In genomic region chr17:41792835-41793748, GRCh38 we compare ENCODE assay signal across 10 cellular contexts. TPM values are rescaled to one million over a fixed set of nuclear protein-coding genes. Genes with fewer than 3 reads are reported as not detected.
DNase-seq lines count a peak whose midpoint lies in the region; ATAC-seq and TF ChIP-seq lines count a peak whose summit lies in the region.
"Had no signal": no experiment of that assay in that cellular context is flagged by ENCODE, and none has a peak within 500 bp of the region (broad histone marks: within the 10 kb centered on the region; RNA-seq: fewer than 3 reads in every experiment).

No MANE protein-coding gene starts in this region.

- H3K27me3 ChIP-seq in Peyer's patch (no peaks in the 10 kb centered on the region), gastroesophageal sphincter (peaks cover 3% of the 10 kb centered on the region), trophoblast cell (ENCODE audit: insufficient read depth, low read length) (no peaks in the 10 kb centered on the region)

- ATAC-seq in gastroesophageal sphincter, result peak; percentile 27

- peaks cover 6% of the 10 kb centered on the region for H3K79me2 ChIP-seq in trophoblast cell (ENCODE audit: control insufficient read depth, insufficient read depth, low read length, poor library complexity)

- no peak for TF ChIP-seq EP300 in gastroesophageal sphincter (IDR thresholded peaks at IDR 0.05)

- peak overlapping the region; percentile 96 for H2BK120ac ChIP-seq in trophoblast cell (ENCODE audit: insufficient read depth, low read length, poor library complexity)

- H3K23ac ChIP-seq in trophoblast cell (ENCODE audit: low read length), result no peak overlapping the region

- peak overlapping the region; percentile 78 for H2AK5ac ChIP-seq in trophoblast cell (ENCODE audit: low read length)

- peaks cover 26% of the 10 kb centered on the region for H3K79me1 ChIP-seq in trophoblast cell (ENCODE audit: low read length)

- peak overlapping the region; percentile 96 for H3K18ac ChIP-seq in trophoblast cell (ENCODE audit: low read length)

- TF ChIP-seq POLR2A in Peyer's patch (IDR thresholded peaks at IDR 0.05) (peak; percentile 44 to 85), gastroesophageal sphincter (IDR thresholded peaks at IDR 0.05) (no peak)

- H3K27ac ChIP-seq in Peyer's patch (peak overlapping the region; percentile 25 to 96 (median 83)), gastroesophageal sphincter (peak overlapping the region in 1 of 4 donors; percentile 12), trophoblast cell (ENCODE audit: low read depth, low read length) (peak overlapping the region; percentile 86)

- H3K9ac ChIP-seq in ES-I3 (ENCODE audit: low read depth, low read length) (peak overlapping the region; percentile 25; the same call in 1 of the 2 replicates), trophoblast cell (ENCODE audit: low read length) (peak overlapping the region; percentile 24)

- H3K36me3 ChIP-seq in ES-I3 (ENCODE audit: insufficient read depth, low read length) (no peaks in the 10 kb centered on the region), Peyer's patch (no peaks in the 10 kb centered on the region), gastroesophageal sphincter (no peaks in the 10 kb centered on the region), trophoblast cell (ENCODE audit: control insufficient read depth in 1 of 2, insufficient read depth in 2 of 2, low read length in 2 of 2) (no peaks in the 10 kb centered on the region)

- H3K4me2 ChIP-seq in trophoblast cell (ENCODE audit: low read length), result peak overlapping the region; percentile 42

- H3K14ac ChIP-seq in trophoblast cell (ENCODE audit: low read length), result peak overlapping the region; percentile 95

- H2BK5ac ChIP-seq in trophoblast cell (ENCODE audit: low read depth, low read length, poor library complexity), result peak overlapping the region; percentile 94

- H3K4me1 ChIP-seq in ES-I3 (ENCODE audit: insufficient read depth, low read length) (peaks cover 13% of the 10 kb centered on the region; the same call in 1 of the 2 replicates), Peyer's patch (peaks cover 0 to 38% (median 3%) of the 10 kb centered on the region in 4 donors), gastroesophageal sphincter (peaks cover 0 to 15% (median 10%) of the 10 kb centered on the region in 3 donors), trophoblast cell (ENCODE audit: control insufficient read depth in 1 of 2, insufficient read depth in 2 of 2, low read length in 2 of 2) (peaks cover 28 to 32% of the 10 kb centered on the region in 2 experiments)

- H3K4ac ChIP-seq in trophoblast cell (ENCODE audit: low read depth, low read length), result peak overlapping the region; percentile 80

- peak overlapping the region; percentile 96 for H4K91ac ChIP-seq in trophoblast cell (ENCODE audit: low read depth, low read length)

- H4K8ac ChIP-seq in trophoblast cell (ENCODE audit: low read depth, low read length), result peak overlapping the region; percentile 81

- peak in 2 of 3 donors; percentile 88 to 89 for DNase-seq in Peyer's patch
- peak; percentile 95 for DNase-seq in trophoblast cell
- DNase-seq in NCI-H526 treated with DMSO at 0.1 percent for 48 hours (lab: John Stamatoyannopoulos, UW), result no peak
- no peak for DNase-seq in medulla oblongata (ENCODE audit: extremely low spot score)
- DNase-seq in CD1c-positive myeloid dendritic cell (ENCODE audit: extremely low spot score), result no peak
- DNase-seq in stimulated activated CD4-positive, alpha-beta T cell treated with anti-CD3 and anti-CD28 coated beads, Interleukin-4, amount 100 ng/mL, for 1 hour, result no peak
- DNase-seq: cerebellar nuclear complex, NCI-H446 treated with DMSO at 0.1 percent for 48 hours had no signal

- H3K9me3 ChIP-seq in ES-I3 (ENCODE audit: control insufficient read depth, insufficient read depth, low read length) (no peaks in the 10 kb centered on the region), Peyer's patch (no peaks in the 10 kb centered on the region), gastroesophageal sphincter (no peaks in the 10 kb centered on the region), trophoblast cell (ENCODE audit: insufficient read depth, low read depth, low read length) (peaks cover 1% of the 10 kb centered on the region)

- H4K12ac ChIP-seq in trophoblast cell (ENCODE audit: low read depth, low read length), result peak overlapping the region; percentile 57

- H2BK12ac ChIP-seq in trophoblast cell (ENCODE audit: low read length), result peak overlapping the region; percentile 97

- WGBS in gastroesophageal sphincter (ENCODE audit: low coverage in 1 of 2), 2 donors, result 7 to 63% methylated on average over 3 to 5 of the region's 21 CpGs
- WGBS in trophoblast cell (ENCODE audit: extremely low coverage, insufficient coverage, insufficient read length), result no CpG with 5 or more reads among the region's 21 CpGs

- H3K4me3 ChIP-seq in Peyer's patch (peak overlapping the region in 2 of 4 donors; percentile 28 to 42), gastroesophageal sphincter (no peak overlapping the region), trophoblast cell (ENCODE audit: low read depth, low read length) (no peak overlapping the region)

- peak overlapping the region; percentile 53 for H2AFZ ChIP-seq in trophoblast cell (ENCODE audit: insufficient read depth, low read length, poor library complexity)

- no peak for TF ChIP-seq CTCF in Peyer's patch (IDR thresholded peaks at IDR 0.05)
- no peak for TF ChIP-seq CTCF in gastroesophageal sphincter (IDR thresholded peaks at IDR 0.05)

RNA-seq across cellular contexts. Expression of gene JUP, which starts 6.6 kb away (rescaled TPM):
- 100 to 1,000 TPM; 229 to 585 (median 505) TPM for total RNA-seq in Peyer's patch
- total RNA-seq in gastroesophageal sphincter, result 10 to 100 TPM; 30.8 to 60.9 (median 41.7) TPM
- 367 and 395 TPM in 2 replicates for polyA plus RNA-seq in trophoblast cell (2013)

RNA-seq across cellular contexts. Expression of gene P3H4, which starts 18.7 kb away (rescaled TPM):
- total RNA-seq in Peyer's patch (10 to 100 TPM in 3 of 4 donors, 1 to 10 TPM in 1; 9.5 to 23.1 (median 18.0) TPM), gastroesophageal sphincter (10 to 100 TPM in 3 of 4 donors, 1 to 10 TPM in 1; 8.3 to 20.9 (median 19.1) TPM)
- polyA plus RNA-seq in trophoblast cell (2013), result 27.5 and 27.8 TPM in 2 replicates

RNA-seq across cellular contexts. Expression of gene FKBP10, which starts 19.7 kb away (rescaled TPM):
- 100 to 1,000 TPM in 1 of 4 donors, 10 to 100 TPM in 2, 1 to 10 TPM in 1; 7.2 to 130 (median 11.2) TPM for total RNA-seq in Peyer's patch
- total RNA-seq in gastroesophageal sphincter, result 10 to 100 TPM; 33.7 to 43.2 (median 38.2) TPM
- 181 and 187 TPM in 2 replicates for polyA plus RNA-seq in trophoblast cell (2013)

RNA-seq across cellular contexts. Expression of gene NT5C3B, which starts 42.9 kb away (rescaled TPM):
- total RNA-seq in Peyer's patch (10 to 100 TPM in 3 of 4 donors, 1 to 10 TPM in 1; 5.8 to 40.4 (median 20.1) TPM), gastroesophageal sphincter (10 to 100 TPM; 64.8 to 83.7 (median 71.5) TPM)
- 45.0 and 48.0 TPM in 2 replicates for polyA plus RNA-seq in trophoblast cell (2013)

RNA-seq across cellular contexts. Expression of gene KLHL10, which starts 44.5 kb away (rescaled TPM):
- total RNA-seq in Peyer's patch, result not detected
- total RNA-seq in gastroesophageal sphincter, result 1 to 10 TPM in 2 of 4 donors, under 1 TPM in 2; 0.62 to 2.7 (median 1.4) TPM
- polyA plus RNA-seq in trophoblast cell (2013), result 0.03 and 0.05 TPM in 2 replicates

Comparison
In these comparisons a context has a peak if more than half of its experiments do, and no peak if none do; other contexts are left out.
1. DNase-seq: peak in Peyer's patch (2 of 3) and trophoblast cell (2 of 2); none in NCI-H526 treated with DMSO at 0.1 percent for 48 hours (single experiment), medulla oblongata (single experiment), CD1c-positive myeloid dendritic cell (single experiment) and stimulated activated CD4-positive, alpha-beta T cell treated with anti-CD3 and anti-CD28 coated beads, Interleukin-4, amount 100 ng/mL, for 1 hour (single experiment).
2. POLR2A ChIP-seq: peak in Peyer's patch (2 of 2); none in gastroesophageal sphincter (0 of 2).